20 cellular contexts compared by ENCODE assay signal in the genomic region with DNA sequence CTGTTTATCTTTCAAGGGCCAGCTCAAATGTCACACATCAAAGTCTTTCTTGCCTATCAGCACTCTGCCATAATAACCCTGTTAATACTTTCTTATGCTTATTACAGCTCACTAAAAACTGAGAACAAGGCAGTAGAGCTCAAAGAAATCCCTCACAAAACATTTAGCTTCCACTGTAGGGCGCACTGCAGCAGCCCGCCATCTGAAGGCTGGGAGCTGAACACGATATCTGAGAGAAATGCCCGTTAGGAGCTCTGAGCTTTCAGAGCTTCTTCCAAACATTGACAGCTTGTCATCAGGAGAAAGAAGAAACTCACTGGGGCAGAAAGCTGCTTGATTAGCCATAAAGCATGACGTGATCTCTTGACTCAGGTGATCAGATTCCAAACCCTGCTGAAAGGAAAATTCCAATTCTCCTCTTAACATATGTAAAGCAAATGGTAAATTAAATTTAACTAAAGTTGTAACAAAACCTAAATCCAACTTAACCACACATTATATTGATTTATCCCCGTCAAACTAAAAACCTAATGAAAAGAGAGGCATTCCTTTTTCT.
DNase-seq lines count a peak whose midpoint lies in the region; ATAC-seq and TF ChIP-seq lines count a peak whose summit lies in the region.
"Had no signal": no experiment of that assay in that cellular context is flagged by ENCODE, and none has a peak within 500 bp of the region (broad histone marks: within the 10 kb centered on the region; RNA-seq: fewer than 3 reads in every experiment).

No MANE protein-coding gene starts in this region.

- H4K20me1 ChIP-seq in GM23338 (replicated peaks; ENCODE audit: insufficient read depth): no peaks in the 10 kb centered on the region

- no peaks in the 10 kb centered on the region; the same call in 2 of the 3 replicates for H3K9me3 Mint-ChIP-seq in GM23338
- H3K9me3 Mint-ChIP-seq in WTC11: peaks cover 10% of the 10 kb centered on the region

- no peak overlapping the region for H3K4ac ChIP-seq in mesendoderm (ENCODE audit: low read depth, low read length)

- H3K36me3 Mint-ChIP-seq in GM23338 (ENCODE audit: low read depth) (no peaks in the 10 kb centered on the region; the same call in 2 of the 3 replicates), WTC11 (peaks cover 3% of the 10 kb centered on the region)
- H3K36me3 Mint-ChIP-seq: CD4-positive, CD25-positive, alpha-beta regulatory T cell; IgD-negative memory B cell had no signal

- POLR2A ChIA-PET in WTC11 (lab: Charles Lee): no interaction called here

- no peak overlapping the region for H3K27ac ChIP-seq in GM23338 (ENCODE audit: low read depth)
- H3K27ac ChIP-seq in mesendoderm (ENCODE audit: low read depth, low read length): no peak overlapping the region
- H3K27ac ChIP-seq in heart right ventricle: no peak overlapping the region

- peak; percentile 19 to 37; a peak in 3 of 4 replicates for TF ChIP-seq CTCF in GM23338 (conservative IDR thresholded peaks at IDR 0.05; ENCODE audit: low read depth in 2 of 2)
- TF ChIP-seq CTCF in LNCaP clone FGC (IDR thresholded peaks at IDR 0.05; ENCODE audit: control insufficient read depth, extremely low read depth, insufficient read depth): peak; percentile 46
- TF ChIP-seq CTCF in WTC11 (IDR thresholded peaks at IDR 0.05): no peak
- TF ChIP-seq CTCF in heart right ventricle (IDR thresholded peaks at IDR 0.05): no peak

- H3K27me3 Mint-ChIP-seq in GM23338 (ENCODE audit: insufficient read depth, low read depth, poor library complexity): no peaks in the 10 kb centered on the region
- no peaks in the 10 kb centered on the region for H3K27me3 Mint-ChIP-seq in WTC11 (ENCODE audit: low read depth)
- H3K27me3 Mint-ChIP-seq: CD4-positive, CD25-positive, alpha-beta regulatory T cell; IgD-negative memory B cell had no signal

- H3K27me3 ChIP-seq in GM23338 (ENCODE audit: insufficient read depth): no peaks in the 10 kb centered on the region
- H3K27me3 ChIP-seq in mesendoderm (ENCODE audit: insufficient read depth, low read length, poor library complexity): no peaks in the 10 kb centered on the region
- no peaks in the 10 kb centered on the region for H3K27me3 ChIP-seq in heart right ventricle
- H3K27me3 ChIP-seq: BE2C had no signal

- CTCF ChIA-PET in WTC11 (lab: Charles Lee): interaction anchor here (0.5 to 1.2 kb wide), 4 partner anchors 13 to 906 kb away, joined by 3 to 5 read pairs (median 4); no protein-coding TSS in a partner anchor

- peaks cover 5% of the 10 kb centered on the region for H3K4me1 ChIP-seq in GM23338 (ENCODE audit: insufficient read depth)
- no peaks in the 10 kb centered on the region for H3K4me1 ChIP-seq in mesendoderm (ENCODE audit: control insufficient read depth, low read depth, low read length)
- peaks cover 0 to 5% (median 0%) of the 10 kb centered on the region in 9 donors for H3K4me1 ChIP-seq in heart right ventricle
- H3K4me1 ChIP-seq: HAP-1 had no signal

- H3K36me3 ChIP-seq in GM23338 (ENCODE audit: insufficient read depth): no peaks in the 10 kb centered on the region
- H3K36me3 ChIP-seq in mesendoderm (ENCODE audit: control insufficient read depth, insufficient read depth, low read length): no peaks in the 10 kb centered on the region
- no peaks in the 10 kb centered on the region for H3K36me3 ChIP-seq in heart right ventricle
- H3K36me3 ChIP-seq: BE2C, HAP-1 had no signal

- no peak overlapping the region for H3K4me3 ChIP-seq in GM23338
- no peak overlapping the region for H3K4me3 ChIP-seq in LNCaP clone FGC (ENCODE audit: low read depth, low read length)
- H3K4me3 ChIP-seq in mesendoderm (ENCODE audit: low read length): no peak overlapping the region
- H3K4me3 ChIP-seq in heart right ventricle: no peak overlapping the region
- H3K4me3 ChIP-seq: HAP-1 had no signal

- H3K18ac ChIP-seq in mesendoderm (ENCODE audit: low read length): no peak overlapping the region

- DNase-seq in GM23338 (ENCODE audit: low spot score): peak; percentile 18
- DNase-seq in LNCaP clone FGC (ENCODE audit: low read depth): no peak
- DNase-seq in WTC11 (ENCODE audit: low spot score): no peak
- peak; percentile 26 for DNase-seq in mesendoderm
- no peak for DNase-seq in heart right ventricle
- DNase-seq in GM03348 (ENCODE audit: low spot score): no peak
- DNase-seq in NCI-H2196 treated with DMSO at 0.1 percent for 48 hours (lab: John Stamatoyannopoulos, UW; ENCODE audit: unreplicated experiment): no peak
- DNase-seq: BE2C; CD4-positive, CD25-positive, alpha-beta regulatory T cell; EL; GF-D8; MV-4-11; NCI-H1694; NCI-H2081 treated with DMSO at 0.1 percent for 48 hours; NCI-H446; OCI-M1; Right ventricle myocardium superior had no signal

- ATAC-seq in GM23338 (peak; percentile 57), WTC11 (peak; percentile 71), heart right ventricle (no peak), HG03095 (IDR thresholded peaks at IDR 0.05; ENCODE audit: unreplicated experiment) (no peak)

- no peak overlapping the region for H3K4me2 ChIP-seq in GM23338
- no peak overlapping the region for H3K4me2 ChIP-seq in mesendoderm (ENCODE audit: low read length)

- H3K9me3 ChIP-seq in heart right ventricle: peaks cover 0 to 6% (median 0%) of the 10 kb centered on the region in 11 donors
- H3K9me3 ChIP-seq: BE2C, HAP-1 had no signal

- no peak overlapping the region for H3K56ac ChIP-seq in mesendoderm (ENCODE audit: low read length)

- H2AFZ ChIP-seq in GM23338: peak overlapping the region; percentile 72; the same call in 1 of the 2 replicates

- H3K79me1 ChIP-seq in mesendoderm (ENCODE audit: low read length): no peaks in the 10 kb centered on the region

- no peak overlapping the region for H4K5ac ChIP-seq in mesendoderm (ENCODE audit: low read length)

- no peak overlapping the region for H2BK15ac ChIP-seq in mesendoderm (replicated peaks; ENCODE audit: low read depth)

- H3K27ac Mint-ChIP-seq in GM23338: no peak overlapping the region
- H3K27ac Mint-ChIP-seq in WTC11: no peak overlapping the region
- H3K27ac Mint-ChIP-seq: IgD-negative memory B cell had no signal

- H3K9me2 ChIP-seq in GM23338 (ENCODE audit: insufficient read depth): no peaks in the 10 kb centered on the region

- H2BK120ac ChIP-seq in mesendoderm (ENCODE audit: low read depth, low read length): no peak overlapping the region

- H4K8ac ChIP-seq in mesendoderm (ENCODE audit: low read depth, low read length): no peak overlapping the region

- no peak overlapping the region for H2AK5ac ChIP-seq in mesendoderm (ENCODE audit: low read length)

- H3K4me3 Mint-ChIP-seq in GM23338: no peak overlapping the region
- H3K4me3 Mint-ChIP-seq in WTC11: no peak overlapping the region
- H3K4me3 Mint-ChIP-seq: CD4-positive, CD25-positive, alpha-beta regulatory T cell; IgD-negative memory B cell had no signal

- H2BK5ac ChIP-seq in mesendoderm (ENCODE audit: low read length): no peak overlapping the region

- no peaks in the 10 kb centered on the region for H3K79me2 ChIP-seq in GM23338 (replicated peaks; ENCODE audit: insufficient read depth)
- H3K79me2 ChIP-seq in mesendoderm (ENCODE audit: control insufficient read depth, insufficient read depth, low read length): no peaks in the 10 kb centered on the region

- WGBS in mesendoderm (ENCODE audit: extremely low coverage, insufficient coverage, low lambda C conversion rate): 100% methylated on average over 1 of the region's 6 CpGs
- 83 to 87% methylated on average over 6 of the region's 6 CpGs for WGBS in heart right ventricle, 2 donors

- intact Hi-C loops in heart right ventricle (cut with DNase I): no loop called here

- no peaks in the 10 kb centered on the region; the same call in 2 of the 3 replicates for H3K4me1 Mint-ChIP-seq in GM23338
- H3K4me1 Mint-ChIP-seq in WTC11: 0 out of 2 replicates have a peak, but pooled peaks cover 5% of the 10 kb centered on the region
- H3K4me1 Mint-ChIP-seq: CD4-positive, CD25-positive, alpha-beta regulatory T cell; IgD-negative memory B cell had no signal

- no peak overlapping the region for H3K23ac ChIP-seq in mesendoderm (ENCODE audit: low read length)

- H3K9ac ChIP-seq in mesendoderm (ENCODE audit: low read length): no peak overlapping the region

- no peaks in the 10 kb centered on the region for H3F3A ChIP-seq in GM23338 (replicated peaks; ENCODE audit: low read depth)

TF ChIP-seq in GM23338, 12 proteins besides CTCF, POLR2A, EP300 and RAD21 (continues in another document):
- TF ChIP-seq ZNF114 (CRISPR knock-in tag; IDR thresholded peaks at IDR 0.05): no peak
- no peak for TF ChIP-seq ZNF331 (CRISPR knock-in tag; IDR thresholded peaks at IDR 0.05; ENCODE audit: low read depth)

TF ChIP-seq in WTC11, 78 proteins besides CTCF, POLR2A, EP300 and RAD21 (continues in another document):
- no peak for TF ChIP-seq ETV6 (CRISPR knock-in tag; IDR thresholded peaks at IDR 0.05)
- TF ChIP-seq, protein P1, sequence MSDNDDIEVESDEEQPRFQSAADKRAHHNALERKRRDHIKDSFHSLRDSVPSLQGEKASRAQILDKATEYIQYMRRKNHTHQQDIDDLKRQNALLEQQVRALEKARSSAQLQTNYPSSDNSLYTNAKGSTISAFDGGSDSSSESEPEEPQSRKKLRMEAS (CRISPR knock-in tag; IDR thresholded peaks at IDR 0.05): no peak
- TF ChIP-seq NFATC4 (CRISPR knock-in tag; IDR thresholded peaks at IDR 0.05): no peak
- no peak for TF ChIP-seq SMAD3 (CRISPR knock-in tag; IDR thresholded peaks at IDR 0.05; ENCODE audit: borderline replicate concordance)

Comparison
In these comparisons a context has a peak if more than half of its experiments do, and no peak if none do; other contexts are left out.
1. ATAC-seq: peak in GM23338 (single experiment) and WTC11 (single experiment); none in heart right ventricle (0 of 8) and HG03095 (single experiment).
2. DNase-seq: peak in GM23338 (single experiment) and mesendoderm (single experiment); none in LNCaP clone FGC (single experiment), WTC11 (single experiment), heart right ventricle (0 of 2), GM03348 (single experiment) and NCI-H2196 treated with DMSO at 0.1 percent for 48 hours (single experiment).
3. CTCF ChIP-seq: peak in GM23338 (2 of 2) and LNCaP clone FGC (single experiment); none in WTC11 (single experiment) and heart right ventricle (0 of 9).